ENCODE assay signal across 1 cellular context in the genomic region with DNA sequence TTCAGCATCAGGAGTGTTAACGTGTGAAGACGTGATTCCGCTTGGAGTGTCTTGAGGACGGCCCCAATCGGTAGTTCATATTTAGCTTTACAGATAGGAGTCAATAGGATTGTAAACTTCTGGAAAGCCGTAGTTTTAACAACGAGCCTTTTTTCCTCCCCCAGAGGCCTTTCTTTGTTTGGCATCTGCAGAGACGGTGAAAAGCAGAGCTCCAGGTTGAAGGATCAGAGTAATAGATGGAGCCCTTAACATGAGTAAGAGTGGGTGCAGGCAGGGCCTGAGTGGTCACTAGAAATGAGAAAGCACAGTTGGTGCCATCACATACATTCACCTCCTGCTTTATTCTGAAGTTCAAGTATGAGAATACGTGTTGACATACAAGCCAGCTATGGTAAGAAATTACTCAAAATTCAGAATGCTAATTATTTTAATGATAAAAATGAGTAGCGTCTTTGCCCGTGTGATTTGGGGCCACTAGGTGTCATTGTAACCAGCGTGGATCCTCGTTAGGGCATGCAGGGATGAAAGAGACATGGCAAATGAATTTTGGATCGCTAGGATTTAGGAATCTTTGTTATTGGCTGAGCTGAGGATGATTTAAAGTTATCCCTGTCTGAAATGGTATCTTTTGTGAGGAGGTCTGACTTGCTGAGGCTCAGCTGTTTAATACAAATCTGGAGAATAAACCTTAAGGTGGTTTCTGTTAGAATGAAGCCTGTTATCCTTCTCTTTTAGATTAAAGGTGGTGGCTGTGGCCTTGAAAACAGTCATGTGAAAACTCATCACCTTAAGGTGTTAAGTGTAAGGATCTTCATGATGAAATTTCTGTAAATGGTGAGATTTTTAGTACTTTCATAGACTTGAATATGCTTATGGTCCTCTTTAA.
A peak's percentile ranks its signal among the peaks of the same experiment; 100 is the strongest.
TF ChIP-seq lines count a peak whose summit lies in the region.

No MANE protein-coding gene starts in this region.

TF ChIP-seq in HEK293, 187 proteins besides CTCF, POLR2A, EP300 and RAD21 (continued from another document):
- TF ChIP-seq, protein P1, sequence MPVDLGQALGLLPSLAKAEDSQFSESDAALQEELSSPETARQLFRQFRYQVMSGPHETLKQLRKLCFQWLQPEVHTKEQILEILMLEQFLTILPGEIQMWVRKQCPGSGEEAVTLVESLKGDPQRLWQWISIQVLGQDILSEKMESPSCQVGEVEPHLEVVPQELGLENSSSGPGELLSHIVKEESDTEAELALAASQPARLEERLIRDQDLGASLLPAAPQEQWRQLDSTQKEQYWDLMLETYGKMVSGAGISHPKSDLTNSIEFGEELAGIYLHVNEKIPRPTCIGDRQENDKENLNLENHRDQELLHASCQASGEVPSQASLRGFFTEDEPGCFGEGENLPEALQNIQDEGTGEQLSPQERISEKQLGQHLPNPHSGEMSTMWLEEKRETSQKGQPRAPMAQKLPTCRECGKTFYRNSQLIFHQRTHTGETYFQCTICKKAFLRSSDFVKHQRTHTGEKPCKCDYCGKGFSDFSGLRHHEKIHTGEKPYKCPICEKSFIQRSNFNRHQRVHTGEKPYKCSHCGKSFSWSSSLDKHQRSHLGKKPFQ (tag by site-specific recombination; IDR thresholded peaks at IDR 0.05) = no peak
- TF ChIP-seq ZFHX2 (tag by site-specific recombination; conservative IDR thresholded peaks at IDR 0.05) (no peak), ZNF654 (tag by site-specific recombination; IDR thresholded peaks at IDR 0.05; ENCODE audit: low read depth) (peak; percentile 37), ZNF112 (tag by site-specific recombination; IDR thresholded peaks at IDR 0.05) (no peak), KLF7 (tag by site-specific recombination; IDR thresholded peaks at IDR 0.05; ENCODE audit: borderline replicate concordance) (no peak), GLIS2 (tag by site-specific recombination; IDR thresholded peaks at IDR 0.05) (no peak), YY1 (tag by site-specific recombination; IDR thresholded peaks at IDR 0.05) (no peak), ZNF837 (tag by site-specific recombination; IDR thresholded peaks at IDR 0.05) (no peak), ZSCAN4 (tag by site-specific recombination; IDR thresholded peaks at IDR 0.05) (no peak), ZEB2 (tag by site-specific recombination; IDR thresholded peaks at IDR 0.05) (no peak), ZNF747 (tag by site-specific recombination; IDR thresholded peaks at IDR 0.05) (no peak), ZNF354C (tag by site-specific recombination; IDR thresholded peaks at IDR 0.05; ENCODE audit: borderline replicate concordance, low read depth) (no peak), ZNF707 (tag by site-specific recombination; IDR thresholded peaks at IDR 0.05) (no peak), ZIC2 (tag by site-specific recombination; IDR thresholded peaks at IDR 0.05) (no peak), ZNF169 (tag by site-specific recombination; IDR thresholded peaks at IDR 0.05) (no peak), ZNF394 (tag by site-specific recombination; IDR thresholded peaks at IDR 0.05; ENCODE audit: borderline replicate concordance) (no peak), BCL6B (tag by site-specific recombination; IDR thresholded peaks at IDR 0.05) (no peak), ZNF138 (tag by site-specific recombination; IDR thresholded peaks at IDR 0.05; ENCODE audit: borderline replicate concordance) (no peak), ZNF423 (tag by site-specific recombination; IDR thresholded peaks at IDR 0.05) (no peak), ZNF521 (tag by site-specific recombination; IDR thresholded peaks at IDR 0.05) (no peak), ZNF560 (tag by site-specific recombination; IDR thresholded peaks at IDR 0.05; ENCODE audit: borderline replicate concordance) (no peak), ZBTB21 (tag by site-specific recombination; IDR thresholded peaks at IDR 0.05) (no peak), ZNF660 (tag by site-specific recombination; IDR thresholded peaks at IDR 0.05) (peak; percentile 16; the same call in 1 of the 2 replicates), ZBTB6 (tag by site-specific recombination; IDR thresholded peaks at IDR 0.05) (no peak), KLF1 (tag by site-specific recombination; IDR thresholded peaks at IDR 0.05) (no peak), OVOL3 (tag by site-specific recombination; IDR thresholded peaks at IDR 0.05) (no peak), ZNF776 (tag by site-specific recombination; IDR thresholded peaks at IDR 0.05; ENCODE audit: borderline replicate concordance) (no peak), ZNF184 (tag by site-specific recombination; IDR thresholded peaks at IDR 0.05) (0 out of 2 replicates have a peak, but pooled peaks have one; percentile 8), IKZF3 (tag by site-specific recombination; IDR thresholded peaks at IDR 0.05) (peak; percentile 68), ZSCAN30 (tag by site-specific recombination; IDR thresholded peaks at IDR 0.05) (no peak)
